1 cellular context compared by ENCODE assay signal in the genomic region with DNA sequence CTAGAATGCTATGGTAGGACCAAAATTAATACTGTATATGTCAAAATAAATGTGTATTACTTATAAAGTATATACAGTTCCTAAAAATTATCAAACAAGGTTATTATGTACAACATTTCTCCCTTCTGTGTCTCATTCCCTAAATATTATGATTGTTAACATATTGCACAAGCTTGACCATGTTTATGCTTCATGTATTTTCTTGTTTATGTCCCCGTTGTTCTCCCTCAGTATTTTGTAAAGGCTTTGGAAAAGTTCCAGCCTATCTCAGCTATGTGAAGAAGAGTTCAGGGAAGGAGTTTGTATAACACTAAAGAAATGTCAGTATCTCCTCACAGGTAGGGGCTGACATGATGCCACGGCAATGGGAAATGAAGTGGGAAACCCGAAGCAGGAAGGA.
TF ChIP-seq lines count a peak whose summit lies in the region.

No MANE protein-coding gene starts in this region.

TF ChIP-seq in A549, 52 proteins besides CTCF, POLR2A, EP300 and RAD21 (continued from another document):
- no peak for TF ChIP-seq ELK1 (IDR thresholded peaks at IDR 0.05; ENCODE audit: low read depth, low read length)
- TF ChIP-seq GATA3 (IDR thresholded peaks at IDR 0.05; ENCODE audit: borderline replicate concordance), result no peak
- TF ChIP-seq RNF2 (IDR thresholded peaks at IDR 0.05; ENCODE audit: borderline replicate concordance, low read depth), result no peak
